ENCODE assay signal across 11 cellular contexts in the genomic region with DNA sequence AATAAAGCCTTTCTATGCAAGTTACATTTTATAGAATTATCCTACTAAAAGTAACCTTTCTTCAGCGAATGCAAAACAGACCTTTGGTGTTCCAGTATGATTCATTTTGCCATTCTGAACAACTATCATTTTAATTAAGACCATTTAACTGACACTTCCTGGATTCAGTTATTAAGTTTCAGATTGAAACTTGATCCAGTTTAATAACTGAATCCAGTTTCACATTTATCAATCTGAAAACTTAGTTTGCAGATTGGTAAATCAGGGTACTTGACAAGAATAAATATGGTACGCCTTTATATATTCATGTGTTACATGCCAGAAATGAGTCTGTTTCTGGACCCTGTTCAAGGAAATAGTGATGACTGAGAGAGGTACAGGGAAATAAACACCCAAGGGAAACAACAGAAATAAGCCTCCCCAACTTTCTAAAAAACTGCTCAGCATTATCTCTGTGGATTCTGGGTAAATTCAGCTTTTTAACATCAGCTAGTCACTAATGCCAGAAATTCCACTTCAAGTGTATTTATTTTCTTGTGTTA. TPM values are rescaled to one million over a fixed set of nuclear protein-coding genes. Genes with fewer than 3 reads are reported as not detected.
DNase-seq lines count a peak whose midpoint lies in the region; ATAC-seq lines count a peak whose summit lies in the region.
"Had no signal": no experiment of that assay in that cellular context is flagged by ENCODE, and none has a peak within 500 bp of the region (broad histone marks: within the 10 kb centered on the region; RNA-seq: fewer than 3 reads in every experiment).

No MANE protein-coding gene starts in this region.

- CTCF ChIA-PET in activated CD4-positive, alpha-beta T cell treated with anti-CD3 and anti-CD28 coated beads, Interleukin-2, amount 10 ng/mL, durations not matched to agents 7 days and 5 days (lab: Charles Lee): interaction anchor here (1.4 kb wide), 1 partner anchor 23 kb away, joined by 4 read pairs; no protein-coding TSS in a partner anchor
- CTCF ChIA-PET in activated CD4-positive, alpha-beta memory T cell treated with anti-CD3 and anti-CD28 coated beads, Interleukin-2, amount 10 ng/mL, durations not matched to agents 7 days and 5 days (lab: Charles Lee): interaction anchor here (1.6 to 4.9 kb wide), 5 partner anchors 12 to 398 kb away, joined by 5 to 36 read pairs (median 10); a partner anchor contains a TSS

- no peaks in the 10 kb centered on the region for H3K27me3 ChIP-seq in subcutaneous abdominal adipose tissue (ENCODE audit: control insufficient read depth in 5 of 5, insufficient read depth in 4 of 5, low read length in 5 of 5)
- H3K27me3 ChIP-seq: neural progenitor cell had no signal

- no peak overlapping the region for H3K9ac ChIP-seq in subcutaneous abdominal adipose tissue (ENCODE audit: low read length in 5 of 5)
- H3K9ac ChIP-seq: neural progenitor cell had no signal

- ATAC-seq in HG03097 (IDR thresholded peaks at IDR 0.05; ENCODE audit: low FRiP score, unreplicated experiment): no peak

- peaks cover 5 to 9% (median 6%) of the 10 kb centered on the region in 5 donors for H3K36me3 ChIP-seq in subcutaneous abdominal adipose tissue (ENCODE audit: control insufficient read depth in 5 of 5, insufficient read depth in 5 of 5, low read length in 5 of 5)
- H3K36me3 ChIP-seq: neural progenitor cell had no signal

- H3K36me3 Mint-ChIP-seq in activated CD4-positive, alpha-beta T cell treated with anti-CD3 and anti-CD28 coated beads, Interleukin-2, amount 10 ng/mL, durations not matched to agents 7 days and 5 days (ENCODE audit: low read depth): peaks cover 19% of the 10 kb centered on the region
- H3K36me3 Mint-ChIP-seq in activated CD4-positive, alpha-beta memory T cell treated with anti-CD3 and anti-CD28 coated beads, Interleukin-2, amount 10 ng/mL, durations not matched to agents 7 days and 5 days (ENCODE audit: low read depth): peaks cover 29% of the 10 kb centered on the region
- peaks cover 8 to 14% (median 9%) of the 10 kb centered on the region in 3 donors for H3K36me3 Mint-ChIP-seq in immature natural killer cell

- peaks cover 0 to 23% (median 22%) of the 10 kb centered on the region in 5 donors for H3K4me1 ChIP-seq in subcutaneous abdominal adipose tissue (ENCODE audit: control insufficient read depth in 5 of 5, insufficient read depth in 5 of 5, low read length in 5 of 5)

- DNase-seq in activated CD4-positive, alpha-beta T cell treated with anti-CD3 and anti-CD28 coated beads, Interleukin-2, amount 10 ng/mL, durations not matched to agents 7 days and 5 days: no peak
- no peak for DNase-seq in activated CD4-positive, alpha-beta T cell treated with anti-CD3 and anti-CD28 coated beads, Interleukin-2, amount 50 U/mL, for 4 hours
- DNase-seq in activated CD4-positive, alpha-beta memory T cell treated with anti-CD3 and anti-CD28 coated beads, Interleukin-2, amount 10 ng/mL, durations not matched to agents 7 days and 5 days: no peak
- no peak for DNase-seq in immature natural killer cell
- DNase-seq in EL: no peak
- DNase-seq in midbrain (lab: John Stamatoyannopoulos, UW): no peak
- DNase-seq: NCI-H2029, substantia nigra had no signal

- peak overlapping the region; percentile 75 for H3K27ac Mint-ChIP-seq in activated CD4-positive, alpha-beta T cell treated with anti-CD3 and anti-CD28 coated beads, Interleukin-2, amount 10 ng/mL, durations not matched to agents 7 days and 5 days
- H3K27ac Mint-ChIP-seq in activated CD4-positive, alpha-beta memory T cell treated with anti-CD3 and anti-CD28 coated beads, Interleukin-2, amount 10 ng/mL, durations not matched to agents 7 days and 5 days: peak overlapping the region; percentile 83
- peak overlapping the region; percentile 93 to 99 (median 96) for H3K27ac Mint-ChIP-seq in immature natural killer cell
- H3K27ac Mint-ChIP-seq: neural progenitor cell had no signal

- no peaks in the 10 kb centered on the region for H3K27me3 Mint-ChIP-seq in activated CD4-positive, alpha-beta T cell treated with anti-CD3 and anti-CD28 coated beads, Interleukin-2, amount 10 ng/mL, durations not matched to agents 7 days and 5 days
- no peaks in the 10 kb centered on the region for H3K27me3 Mint-ChIP-seq in activated CD4-positive, alpha-beta memory T cell treated with anti-CD3 and anti-CD28 coated beads, Interleukin-2, amount 10 ng/mL, durations not matched to agents 7 days and 5 days
- H3K27me3 Mint-ChIP-seq in immature natural killer cell (ENCODE audit: low read depth in 3 of 3): peaks cover 0 to 9% (median 2%) of the 10 kb centered on the region in 3 donors

- peaks cover 43% of the 10 kb centered on the region for H3K4me1 Mint-ChIP-seq in activated CD4-positive, alpha-beta T cell treated with anti-CD3 and anti-CD28 coated beads, Interleukin-2, amount 10 ng/mL, durations not matched to agents 7 days and 5 days
- H3K4me1 Mint-ChIP-seq in activated CD4-positive, alpha-beta memory T cell treated with anti-CD3 and anti-CD28 coated beads, Interleukin-2, amount 10 ng/mL, durations not matched to agents 7 days and 5 days: peaks cover 43% of the 10 kb centered on the region
- H3K4me1 Mint-ChIP-seq in immature natural killer cell: peaks cover 34 to 43% of the 10 kb centered on the region in 2 donors

- no peaks in the 10 kb centered on the region for H3K9me3 ChIP-seq in subcutaneous abdominal adipose tissue (ENCODE audit: control insufficient read depth in 5 of 5, low read length in 5 of 5)

- H3K4me3 ChIP-seq in subcutaneous abdominal adipose tissue (ENCODE audit: low read depth in 1 of 5, low read length in 5 of 5): no peak overlapping the region
- H3K4me3 ChIP-seq: neural progenitor cell had no signal

- peak overlapping the region; percentile 1 for H3K27ac ChIP-seq in subcutaneous abdominal adipose tissue (ENCODE audit: low read depth, low read length)
- H3K27ac ChIP-seq: neural progenitor cell had no signal

- H3K4me3 Mint-ChIP-seq in activated CD4-positive, alpha-beta T cell treated with anti-CD3 and anti-CD28 coated beads, Interleukin-2, amount 10 ng/mL, durations not matched to agents 7 days and 5 days: no peak overlapping the region
- no peak overlapping the region for H3K4me3 Mint-ChIP-seq in activated CD4-positive, alpha-beta memory T cell treated with anti-CD3 and anti-CD28 coated beads, Interleukin-2, amount 10 ng/mL, durations not matched to agents 7 days and 5 days
- peak overlapping the region in 2 of 5 donors; percentile 73 to 85 for H3K4me3 Mint-ChIP-seq in immature natural killer cell
- H3K4me3 Mint-ChIP-seq: neural progenitor cell had no signal

- H3K9me3 Mint-ChIP-seq in activated CD4-positive, alpha-beta T cell treated with anti-CD3 and anti-CD28 coated beads, Interleukin-2, amount 10 ng/mL, durations not matched to agents 7 days and 5 days: no peaks in the 10 kb centered on the region
- no peaks in the 10 kb centered on the region for H3K9me3 Mint-ChIP-seq in activated CD4-positive, alpha-beta memory T cell treated with anti-CD3 and anti-CD28 coated beads, Interleukin-2, amount 10 ng/mL, durations not matched to agents 7 days and 5 days
- no peaks in the 10 kb centered on the region for H3K9me3 Mint-ChIP-seq in immature natural killer cell
- H3K9me3 Mint-ChIP-seq: neural progenitor cell had no signal

- POLR2A ChIA-PET in activated CD4-positive, alpha-beta T cell treated with anti-CD3 and anti-CD28 coated beads, Interleukin-2, amount 10 ng/mL, durations not matched to agents 7 days and 5 days (lab: Charles Lee): no interaction called here
- POLR2A ChIA-PET in activated CD4-positive, alpha-beta memory T cell treated with anti-CD3 and anti-CD28 coated beads, Interleukin-2, amount 10 ng/mL, durations not matched to agents 7 days and 5 days (lab: Charles Lee): interaction anchor here (2.0 to 14.9 kb wide), 3 partner anchors 9 to 26 kb away, joined by 8 to 374 read pairs (median 9); a partner anchor contains a TSS

RNA-seq across cellular contexts. Expression of a gene that starts 23.3 kb away (rescaled TPM):
- 10 to 100 TPM; 33.7 to 37.7 TPM for total RNA-seq in activated CD4-positive, alpha-beta T cell treated with anti-CD3 and anti-CD28 coated beads, Interleukin-2, amount 10 ng/mL, durations not matched to agents 7 days and 5 days
- total RNA-seq in activated CD4-positive, alpha-beta memory T cell treated with anti-CD3 and anti-CD28 coated beads, Interleukin-2, amount 10 ng/mL, durations not matched to agents 7 days and 5 days: 10 to 100 TPM; 76.5 to 81.3 TPM
- polyA plus RNA-seq in immature natural killer cell: 10 to 100 TPM; 10.5 to 12.1 (median 10.6) TPM

RNA-seq across cellular contexts. Expression of a gene that starts 47.0 kb away (rescaled TPM):
- 10 to 100 TPM; 28.5 to 29.5 TPM for total RNA-seq in activated CD4-positive, alpha-beta T cell treated with anti-CD3 and anti-CD28 coated beads, Interleukin-2, amount 10 ng/mL, durations not matched to agents 7 days and 5 days
- total RNA-seq in activated CD4-positive, alpha-beta memory T cell treated with anti-CD3 and anti-CD28 coated beads, Interleukin-2, amount 10 ng/mL, durations not matched to agents 7 days and 5 days: 10 to 100 TPM; 22.4 to 23.6 TPM
- polyA plus RNA-seq in immature natural killer cell: 10 to 100 TPM; 11.8 to 34.1 (median 28.6) TPM
